Comparison of ENCODE assay signal across 2 cellular contexts in genomic region chr6:118297821-118298220, GRCh38.
TF ChIP-seq lines count a peak whose summit lies in the region.

No MANE protein-coding gene starts in this region.

TF ChIP-seq in IMR-90, 13 proteins besides CTCF, POLR2A, EP300 and RAD21:
- TF ChIP-seq BHLHE40 (IDR thresholded peaks at IDR 0.05; ENCODE audit: low read depth, low read length) (no peak), NFE2L2 (IDR thresholded peaks at IDR 0.05; ENCODE audit: low read depth, low read length) (no peak), MAZ (IDR thresholded peaks at IDR 0.05; ENCODE audit: borderline replicate concordance, low read depth, low read length) (no peak), CHD1 (IDR thresholded peaks at IDR 0.05; ENCODE audit: low read depth, low read length) (no peak), RFX5 (IDR thresholded peaks at IDR 0.05; ENCODE audit: low read depth, low read length) (no peak), CEBPB (IDR thresholded peaks at IDR 0.05; ENCODE audit: low read depth, low read length) (no peak), SMC3 (IDR thresholded peaks at IDR 0.05; ENCODE audit: low read depth, low read length) (no peak), MXI1 (IDR thresholded peaks at IDR 0.05; ENCODE audit: borderline replicate concordance, low read depth, low read length) (no peak), ELK1 (IDR thresholded peaks at IDR 0.05; ENCODE audit: borderline replicate concordance, low read depth, low read length) (no peak), RCOR1 (IDR thresholded peaks at IDR 0.05; ENCODE audit: insufficient replicate concordance, low read length) (no peak), FOS (IDR thresholded peaks at IDR 0.05; ENCODE audit: low read depth, low read length) (no peak), MAFK (IDR thresholded peaks at IDR 0.05; ENCODE audit: low read depth, low read length) (no peak)
TF ChIP-seq in IMR-90: peak in this region for 0.

TF ChIP-seq in K562, 482 proteins besides CTCF, POLR2A, EP300 and RAD21:
- peak; percentile 54 for TF ChIP-seq TFE3 (CRISPR knock-in tag; IDR thresholded peaks at IDR 0.05)
- 0 out of 2 replicates have a peak, but pooled peaks have one; percentile 17 for TF ChIP-seq USF2 (CRISPR knock-in tag; IDR thresholded peaks at IDR 0.05)
- no peak for TF ChIP-seq SMARCA5 (IDR thresholded peaks at IDR 0.05)
